In genomic region chr11:6962673-6963072, GRCh38 we compare ENCODE assay signal across 24 cellular contexts. TPM values are rescaled to one million over a fixed set of nuclear protein-coding genes. Genes with fewer than 3 reads are reported as not detected.
DNase-seq lines count a peak whose midpoint lies in the region; ATAC-seq, FAIRE-seq and TF ChIP-seq lines count a peak whose summit lies in the region.
"Had no signal": no experiment of that assay in that cellular context is flagged by ENCODE, and none has a peak within 500 bp of the region (broad histone marks: within the 10 kb centered on the region; RNA-seq: fewer than 3 reads in every experiment).

No MANE protein-coding gene starts in this region.

- peak; percentile 30 for FAIRE-seq in H54 (lab: Jason Lieb, UNC)

- no peak overlapping the region for H3K27ac ChIP-seq in left lung
- H3K27ac ChIP-seq: adrenal gland, cardiac muscle cell, thoracic aorta had no signal

- intact Hi-C loops in left lung (cut with DNase I): no loop called here

- peak; percentile 90 for ATAC-seq in GM18868 (IDR thresholded peaks at IDR 0.05; ENCODE audit: unreplicated experiment)
- ATAC-seq in HG03280 (IDR thresholded peaks at IDR 0.05; ENCODE audit: unreplicated experiment): peak; percentile 87
- no peak for ATAC-seq in left lung
- ATAC-seq: HCT116; PC-3; stimulated activated effector memory CD8-positive, alpha-beta T cell treated with anti-CD3 and anti-CD28 coated beads, Interleukin-12 subunit alpha, Interleukin-12 subunit beta, amount 100 ng/mL, for 72 hours had no signal

- no peak for TF ChIP-seq CTCF in fibroblast of the aortic adventitia (IDR thresholded peaks at IDR 0.05; ENCODE audit: insufficient read depth, low read length)
- TF ChIP-seq CTCF in left lung (IDR thresholded peaks at IDR 0.05): no peak

- no peaks in the 10 kb centered on the region for H3K27me3 ChIP-seq in left lung
- H3K27me3 ChIP-seq: adrenal gland, cardiac muscle cell had no signal

- DNase-seq in H54 (ENCODE audit: insufficient read length, low spot score): no peak
- peak; percentile 45 for DNase-seq in fibroblast of the aortic adventitia (ENCODE audit: low read depth)
- no peak for DNase-seq in left lung
- no peak for DNase-seq in NCI-H748 treated with DMSO at 0.1 percent for 48 hours (lab: John Stamatoyannopoulos, UW)
- DNase-seq in NCI-H2107 (lab: John Stamatoyannopoulos, UW): no peak
- DNase-seq: activated CD4-positive, CD25-positive, alpha-beta regulatory T cell treated with anti-CD3 and anti-CD28 coated beads, Interleukin-2, amount 50 U/mL, for 72 hours; activated effector memory CD4-positive, alpha-beta T cell treated with anti-CD3 and anti-CD28 coated beads, Interleukin-2, amount 50 U/mL, for 16 hours; adrenal gland; AML-193; COR-L47; head of caudate nucleus; NCI-H1105; NCI-H526 treated with DMSO at 0.1 percent for 48 hours; nucleus accumbens; PC-3; SK-N-SH had no signal

- H3K4me1 ChIP-seq in left lung: no peaks in the 10 kb centered on the region
- H3K4me1 ChIP-seq: adrenal gland had no signal

- TF ChIP-seq POLR2A in H54 (IDR thresholded peaks at IDR 0.05; ENCODE audit: low read depth, low read length): no peak

- H3K36me3 ChIP-seq in left lung: no peaks in the 10 kb centered on the region
- H3K36me3 ChIP-seq: adrenal gland, cardiac muscle cell, thoracic aorta had no signal

- peaks cover 0 to 10% of the 10 kb centered on the region in 2 donors for H3K9me3 ChIP-seq in left lung
- H3K9me3 ChIP-seq: adrenal gland, SK-N-SH, thoracic aorta had no signal

- H3K4me3 ChIP-seq in fibroblast of the aortic adventitia (ENCODE audit: low read depth, low read length) (no peak overlapping the region), left lung (no peak overlapping the region)
- H3K4me3 ChIP-seq: adrenal gland, cardiac muscle cell, thoracic aorta had no signal

RNA-seq across cellular contexts. Expression of gene ZNF215, which starts 36.4 kb away (rescaled TPM):
- 1.2 and 3.5 TPM in 2 replicates for total RNA-seq in fibroblast of the aortic adventitia (ENCODE audit: low replicate concordance)
- total RNA-seq in left lung: 1 to 10 TPM; 2.4 to 3.7 TPM

RNA-seq across cellular contexts. Expression of gene OR2D3, which starts 41.9 kb away (rescaled TPM):
- not detected in 2 replicates for total RNA-seq in fibroblast of the aortic adventitia (ENCODE audit: low replicate concordance)
- not detected for total RNA-seq in left lung
- total RNA-seq: adrenal gland, cardiac muscle cell, LHCN-M2, lower leg skin, PC-3, thoracic aorta had no signal

RNA-seq across cellular contexts. Expression of gene ZNF214, which starts 57.5 kb away (rescaled TPM):
- total RNA-seq in fibroblast of the aortic adventitia (ENCODE audit: low replicate concordance) (2.9 and 5.2 TPM in 2 replicates), left lung (1 to 10 TPM; 2.0 to 4.1 TPM)

RNA-seq across cellular contexts. Expression of gene NLRP14, which starts 57.6 kb away (rescaled TPM):
- 0.18 TPM in 1 of 2 replicates, not detected in the other for total RNA-seq in fibroblast of the aortic adventitia (ENCODE audit: low replicate concordance)
- total RNA-seq in left lung: under 1 TPM in 1 of 2 donors, not detected in 1; 0.10 TPM
- total RNA-seq: LHCN-M2, thoracic aorta had no signal
